Comparison of ENCODE assay signal across 10 cellular contexts in genomic region chr21:38914531-38915385, GRCh38.
DNase-seq lines count a peak whose midpoint lies in the region; ATAC-seq, FAIRE-seq and TF ChIP-seq lines count a peak whose summit lies in the region.
"Had no signal": no experiment of that assay in that cellular context is flagged by ENCODE, and none has a peak within 500 bp of the region (broad histone marks: within the 10 kb centered on the region; RNA-seq: fewer than 3 reads in every experiment).

No MANE protein-coding gene starts in this region.

- H3K27ac Mint-ChIP-seq in activated CD4-positive, alpha-beta T cell treated with anti-CD3 and anti-CD28 coated beads for 36 hours, result no peak overlapping the region

- DNase-seq in activated CD4-positive, alpha-beta T cell treated with anti-CD3 and anti-CD28 coated beads for 36 hours, result peak; percentile 64
- no peak for DNase-seq in activated CD4-positive, alpha-beta T cell treated with anti-CD3 and anti-CD28 coated beads, Interleukin-2, amount 50 U/mL, for 1 hour
- DNase-seq in PC-9 (peak in 1 of 2 experiments; percentile 13), kidney (peak; percentile 48), thyroid gland (no peak), T-helper 9 cell (no peak), inferior parietal cortex (ENCODE audit: extremely low spot score) (no peak)
- no peak for DNase-seq in NK-92 treated with Interleukin-12 subunit alpha and Interleukin-12 subunit beta, amount 100 ng/mL, for 24 hours (lab: John Stamatoyannopoulos, UW)
- DNase-seq: stimulated activated naive CD4-positive, alpha-beta T cell had no signal

- TF ChIP-seq CTCF in PC-9 (conservative IDR thresholded peaks at IDR 0.05) (no peak), kidney (IDR thresholded peaks at IDR 0.05; ENCODE audit: borderline replicate concordance, extremely low read depth, insufficient read depth) (no peak), thyroid gland (IDR thresholded peaks at IDR 0.05) (no peak)

- ATAC-seq in activated CD4-positive, alpha-beta T cell treated with anti-CD3 and anti-CD28 coated beads for 36 hours, result peak; percentile 70
- ATAC-seq: Panc1 had no signal

- H4K20me1 ChIP-seq in PC-9 (ENCODE audit: insufficient read depth), result no peaks in the 10 kb centered on the region

- CTCF ChIA-PET in activated CD4-positive, alpha-beta T cell treated with anti-CD3 and anti-CD28 coated beads for 36 hours (lab: Charles Lee), result no interaction called here
- CTCF ChIA-PET in PC-9 (lab: Charles Lee), result interaction anchor here (0.6 kb wide), 1 partner anchor 127 kb away, joined by 5 read pairs; no protein-coding TSS in a partner anchor

- H3K27me3 ChIP-seq in PC-9 (ENCODE audit: insufficient read depth, low read depth) (no peaks in the 10 kb centered on the region), thyroid gland (no peaks in the 10 kb centered on the region)

- peaks cover 42% of the 10 kb centered on the region for H3K4me1 ChIP-seq in PC-9 (replicated peaks; ENCODE audit: insufficient read depth)
- H3K4me1 ChIP-seq in kidney (ENCODE audit: control insufficient read depth in 1 of 2, insufficient read depth in 1 of 2, low read depth in 1 of 2, low read length in 2 of 2), result peaks cover 0 to 29% of the 10 kb centered on the region in 2 donors
- peaks cover 27 to 63% of the 10 kb centered on the region in 2 donors for H3K4me1 ChIP-seq in thyroid gland

- POLR2A ChIA-PET in activated CD4-positive, alpha-beta T cell treated with anti-CD3 and anti-CD28 coated beads for 36 hours (lab: Charles Lee), result interaction anchor here (0.8 kb wide), 1 partner anchor 43 kb away, joined by 3 read pairs; no protein-coding TSS in a partner anchor
- POLR2A ChIA-PET in PC-9 (lab: Charles Lee; ENCODE audit: unreplicated experiment), result no interaction called here

- H3K36me3 ChIP-seq in PC-9 (ENCODE audit: low read depth) (no peaks in the 10 kb centered on the region), kidney (ENCODE audit: control insufficient read depth in 1 of 2, insufficient read depth in 2 of 2, low read length in 2 of 2) (no peaks in the 10 kb centered on the region), thyroid gland (no peaks in the 10 kb centered on the region)

- H3K27me3 Mint-ChIP-seq in activated CD4-positive, alpha-beta T cell treated with anti-CD3 and anti-CD28 coated beads for 36 hours, result peaks cover 17% of the 10 kb centered on the region

- 66 to 70% methylated on average over 10 of the region's 10 CpGs for WGBS in thyroid gland, 2 donors

- H3K9me2 ChIP-seq in PC-9 (ENCODE audit: insufficient read depth), result no peaks in the 10 kb centered on the region

- H3K9me3 Mint-ChIP-seq in activated CD4-positive, alpha-beta T cell treated with anti-CD3 and anti-CD28 coated beads for 36 hours (ENCODE audit: low read depth), result no peaks in the 10 kb centered on the region

- BruUV-seq in PC-9 (replicated peaks; lab: Mats Ljungman, UMichigan), result no TSS peak

- peaks cover 39% of the 10 kb centered on the region for H3F3A ChIP-seq in PC-9 (ENCODE audit: insufficient read depth, low read depth)

- H3K9ac ChIP-seq in kidney (ENCODE audit: low read length in 2 of 2), result no peak overlapping the region

- no peak for FAIRE-seq in kidney (lab: Jason Lieb, UNC)

- H3K4me3 ChIP-seq in PC-9, result no peak overlapping the region
- H3K4me3 ChIP-seq in kidney (ENCODE audit: low read length in 2 of 2), result no peak overlapping the region
- no peak overlapping the region for H3K4me3 ChIP-seq in thyroid gland (replicated peaks in 1 of 3)

- no peak for TF ChIP-seq POLR2A in thyroid gland (IDR thresholded peaks at IDR 0.05)

- H3K36me3 Mint-ChIP-seq in activated CD4-positive, alpha-beta T cell treated with anti-CD3 and anti-CD28 coated beads for 36 hours (ENCODE audit: low read depth), result no peaks in the 10 kb centered on the region

- H2AFZ ChIP-seq in PC-9, result no peak overlapping the region

- H3K27ac ChIP-seq in PC-9 (no peak overlapping the region), kidney (ENCODE audit: low read depth in 2 of 2, low read length in 2 of 2) (peak overlapping the region; percentile 19 to 56), thyroid gland (peak overlapping the region; percentile 38 to 98 (median 90))

- H3K9me3 ChIP-seq in PC-9 (ENCODE audit: insufficient read depth, low read depth), result no peaks in the 10 kb centered on the region
- H3K9me3 ChIP-seq in kidney (ENCODE audit: control insufficient read depth in 1 of 2, low read length in 2 of 2), result no peaks in the 10 kb centered on the region
- no peaks in the 10 kb centered on the region for H3K9me3 ChIP-seq in thyroid gland

- H3K4me1 Mint-ChIP-seq in activated CD4-positive, alpha-beta T cell treated with anti-CD3 and anti-CD28 coated beads for 36 hours, result peaks cover 18% of the 10 kb centered on the region

- intact Hi-C loops in activated CD4-positive, alpha-beta T cell treated with anti-CD3 and anti-CD28 coated beads for 36 hours (cut with DNase I, micrococcal nuclease), result loop anchor here (5.0 to 10.0 kb wide), 2 partner anchors 70 to 77 kb away; no protein-coding TSS in a partner anchor
- intact Hi-C loops in PC-9 (cut with micrococcal nuclease; ENCODE audit: unreplicated experiment), result loop anchor here (5.0 to 10.0 kb wide), 4 partner anchors 77 to 213 kb away; no protein-coding TSS in a partner anchor
- intact Hi-C loops in kidney (cut with DNase I), result no loop called here
- intact Hi-C loops in thyroid gland (cut with DNase I), result no loop called here

- H3K4me2 ChIP-seq in PC-9, result peak overlapping the region; percentile 36; the same call in 1 of the 2 replicates

- H3K79me2 ChIP-seq in PC-9 (ENCODE audit: low read depth), result no peaks in the 10 kb centered on the region

- H3K4me3 Mint-ChIP-seq in activated CD4-positive, alpha-beta T cell treated with anti-CD3 and anti-CD28 coated beads for 36 hours, result no peak overlapping the region

Comparison
In these comparisons a context has a peak if more than half of its experiments do, and no peak if none do; other contexts are left out.
1. DNase-seq: peak in activated CD4-positive, alpha-beta T cell treated with anti-CD3 and anti-CD28 coated beads for 36 hours (single experiment) and kidney (single experiment); none in activated CD4-positive, alpha-beta T cell treated with anti-CD3 and anti-CD28 coated beads, Interleukin-2, amount 50 U/mL, for 1 hour (single experiment), thyroid gland (0 of 2), T-helper 9 cell (single experiment), inferior parietal cortex (single experiment) and NK-92 treated with Interleukin-12 subunit alpha and Interleukin-12 subunit beta, amount 100 ng/mL, for 24 hours (single experiment).
2. intact Hi-C loops: an anchor here in activated CD4-positive, alpha-beta T cell treated with anti-CD3 and anti-CD28 coated beads for 36 hours (5.0 to 10.0 kb wide) and PC-9 (5.0 to 10.0 kb wide); none called in kidney and thyroid gland.